8 cellular contexts compared by ENCODE assay signal in the genomic region with DNA sequence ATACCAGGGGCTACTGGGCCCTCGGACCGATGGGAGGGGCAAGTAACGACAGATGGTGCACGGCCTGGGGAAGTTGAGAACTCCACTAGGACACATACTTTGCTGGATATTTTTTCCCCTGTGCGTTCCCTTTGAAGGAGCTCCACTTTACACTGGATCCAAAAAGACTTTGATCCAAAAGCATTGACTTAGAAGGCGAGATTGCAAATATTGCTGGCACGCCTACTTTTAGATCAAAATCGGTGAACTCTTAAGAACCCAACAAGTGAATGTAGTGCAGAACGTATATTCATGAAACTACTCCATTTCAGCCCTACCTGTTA. TPM values are rescaled to one million over a fixed set of nuclear protein-coding genes. Genes with fewer than 3 reads are reported as not detected.
DNase-seq lines count a peak whose midpoint lies in the region; ATAC-seq and TF ChIP-seq lines count a peak whose summit lies in the region.

No MANE protein-coding gene starts in this region.

- DNase-seq in activated CD8-positive, alpha-beta memory T cell treated with anti-CD3 and anti-CD28 coated beads, Interleukin-2, amount 10 ng/mL, durations not matched to agents 7 days and 5 days, result no peak
- DNase-seq in activated CD8-positive, alpha-beta memory T cell treated with anti-CD3 and anti-CD28 coated beads for 24 hours, result no peak
- no peak for DNase-seq in activated B cell treated with CpG ODN at 0.5 μM for 24 hours
- DNase-seq in thoracic aorta (ENCODE audit: low spot score), result no peak
- DNase-seq in D341Med (ENCODE audit: low spot score), result no peak
- DNase-seq in hippocampal formation (lab: John Stamatoyannopoulos, UW), result no peak

- peak overlapping the region; percentile 91; the same call in 1 of the 2 replicates for H3K9ac ChIP-seq in iPS-20b (ENCODE audit: low read depth, low read length)

- H3K36me3 Mint-ChIP-seq in activated CD8-positive, alpha-beta memory T cell treated with anti-CD3 and anti-CD28 coated beads, Interleukin-2, amount 10 ng/mL, durations not matched to agents 7 days and 5 days, result peaks cover 1% of the 10 kb centered on the region
- peaks cover 10% of the 10 kb centered on the region for H3K36me3 Mint-ChIP-seq in activated B cell treated with CpG ODN at 0.5 μM for 24 hours (ENCODE audit: low read depth)

- peak overlapping the region; percentile 79 for H3K4me3 Mint-ChIP-seq in activated CD8-positive, alpha-beta memory T cell treated with anti-CD3 and anti-CD28 coated beads, Interleukin-2, amount 10 ng/mL, durations not matched to agents 7 days and 5 days
- H3K4me3 Mint-ChIP-seq in activated B cell treated with CpG ODN at 0.5 μM for 24 hours, result peak overlapping the region; percentile 90

- H3K4me3 ChIP-seq in iPS-20b (ENCODE audit: low read length) (peak overlapping the region; percentile 69), thoracic aorta (peak overlapping the region; percentile 93)

- H3K4me1 ChIP-seq in iPS-20b (ENCODE audit: insufficient read depth, low read length) (peaks cover 13% of the 10 kb centered on the region; the same call in 1 of the 2 replicates), thoracic aorta (ENCODE audit: control insufficient read depth in 1 of 2, low read depth in 2 of 2) (peaks cover 0 to 27% of the 10 kb centered on the region in 2 donors)

- H3K27me3 ChIP-seq in iPS-20b (ENCODE audit: insufficient read depth, low read length), result no peaks in the 10 kb centered on the region
- no peaks in the 10 kb centered on the region for H3K27me3 ChIP-seq in thoracic aorta (replicated peaks; ENCODE audit: insufficient read depth)

- H3K9me3 Mint-ChIP-seq in activated CD8-positive, alpha-beta memory T cell treated with anti-CD3 and anti-CD28 coated beads, Interleukin-2, amount 10 ng/mL, durations not matched to agents 7 days and 5 days (ENCODE audit: low read depth), result no peaks in the 10 kb centered on the region
- peaks cover 9% of the 10 kb centered on the region for H3K9me3 Mint-ChIP-seq in activated B cell treated with CpG ODN at 0.5 μM for 24 hours

- peaks cover 20% of the 10 kb centered on the region for H3K4me1 Mint-ChIP-seq in activated CD8-positive, alpha-beta memory T cell treated with anti-CD3 and anti-CD28 coated beads, Interleukin-2, amount 10 ng/mL, durations not matched to agents 7 days and 5 days
- H3K4me1 Mint-ChIP-seq in activated B cell treated with CpG ODN at 0.5 μM for 24 hours, result peaks cover 45% of the 10 kb centered on the region

- TF ChIP-seq CTCF in activated B cell treated with CpG ODN at 0.5 μM for 24 hours (IDR thresholded peaks at IDR 0.05), result no peak
- no peak for TF ChIP-seq CTCF in thoracic aorta (IDR thresholded peaks at IDR 0.05)

- no peak overlapping the region for H3K27ac ChIP-seq in iPS-20b (ENCODE audit: low read length)
- peak overlapping the region; percentile 87 to 90 for H3K27ac ChIP-seq in thoracic aorta

- H3K27ac Mint-ChIP-seq in activated CD8-positive, alpha-beta memory T cell treated with anti-CD3 and anti-CD28 coated beads, Interleukin-2, amount 10 ng/mL, durations not matched to agents 7 days and 5 days, result peak overlapping the region; percentile 63
- H3K27ac Mint-ChIP-seq in activated B cell treated with CpG ODN at 0.5 μM for 24 hours, result peak overlapping the region; percentile 79

- POLR2A ChIA-PET in activated B cell treated with CpG ODN at 0.5 μM for 24 hours (lab: Charles Lee), result interaction anchor here (0.8 kb wide), 1 partner anchor 10 kb away, joined by 3 read pairs; no protein-coding TSS in a partner anchor

- H3K9me3 ChIP-seq in iPS-20b (ENCODE audit: insufficient read depth, low read depth, low read length) (no peaks in the 10 kb centered on the region), thoracic aorta (no peaks in the 10 kb centered on the region)

- CTCF ChIA-PET in activated CD8-positive, alpha-beta memory T cell treated with anti-CD3 and anti-CD28 coated beads, Interleukin-2, amount 10 ng/mL, durations not matched to agents 7 days and 5 days (lab: Charles Lee), result no interaction called here
- CTCF ChIA-PET in activated B cell treated with CpG ODN at 0.5 μM for 24 hours (lab: Charles Lee), result no interaction called here

- no peak for ATAC-seq in activated CD8-positive, alpha-beta memory T cell treated with anti-CD3 and anti-CD28 coated beads, Interleukin-2, amount 10 ng/mL, durations not matched to agents 7 days and 5 days
- ATAC-seq in activated B cell treated with CpG ODN at 0.5 μM for 24 hours (ENCODE audit: low read depth), result peak; percentile 6
- ATAC-seq in thoracic aorta (ENCODE audit: insufficient number of reproducible peaks, low FRiP score, low read depth), result peak; percentile 6
- ATAC-seq in HG03571 (IDR thresholded peaks at IDR 0.05; ENCODE audit: unreplicated experiment), result no peak

- intact Hi-C loops in activated B cell treated with CpG ODN at 0.5 μM for 24 hours (cut with micrococcal nuclease), result loop anchor here (5.0 to 10.0 kb wide), 4 partner anchors 382 to 1930 kb away; a partner anchor contains a TSS

- no peaks in the 10 kb centered on the region for H3K36me3 ChIP-seq in iPS-20b (ENCODE audit: insufficient read depth, low read depth, low read length)
- no peaks in the 10 kb centered on the region for H3K36me3 ChIP-seq in thoracic aorta

- H3K27me3 Mint-ChIP-seq in activated CD8-positive, alpha-beta memory T cell treated with anti-CD3 and anti-CD28 coated beads, Interleukin-2, amount 10 ng/mL, durations not matched to agents 7 days and 5 days, result no peaks in the 10 kb centered on the region
- H3K27me3 Mint-ChIP-seq in activated B cell treated with CpG ODN at 0.5 μM for 24 hours, result no peaks in the 10 kb centered on the region

RNA-seq across cellular contexts. Expression of a gene that starts 0.4 kb away (rescaled TPM):
- total RNA-seq in activated CD8-positive, alpha-beta memory T cell treated with anti-CD3 and anti-CD28 coated beads, Interleukin-2, amount 10 ng/mL, durations not matched to agents 7 days and 5 days, result 10 to 100 TPM in 1 of 2 experiments, 1 to 10 TPM in 1; 7.9 to 10.4 TPM
- total RNA-seq in activated B cell treated with CpG ODN at 0.5 μM for 24 hours (28.5 and 29.1 TPM in 2 replicates), thoracic aorta (10 to 100 TPM; 18.5 to 24.2 TPM)

Comparison
In these comparisons a context has a peak if more than half of its experiments do, and no peak if none do; other contexts are left out.
1. ATAC-seq: peak in activated B cell treated with CpG ODN at 0.5 μM for 24 hours (single experiment) and thoracic aorta (single experiment); none in activated CD8-positive, alpha-beta memory T cell treated with anti-CD3 and anti-CD28 coated beads, Interleukin-2, amount 10 ng/mL, durations not matched to agents 7 days and 5 days (single experiment) and HG03571 (single experiment).